23 cellular contexts compared by ENCODE assay signal in the genomic region with DNA sequence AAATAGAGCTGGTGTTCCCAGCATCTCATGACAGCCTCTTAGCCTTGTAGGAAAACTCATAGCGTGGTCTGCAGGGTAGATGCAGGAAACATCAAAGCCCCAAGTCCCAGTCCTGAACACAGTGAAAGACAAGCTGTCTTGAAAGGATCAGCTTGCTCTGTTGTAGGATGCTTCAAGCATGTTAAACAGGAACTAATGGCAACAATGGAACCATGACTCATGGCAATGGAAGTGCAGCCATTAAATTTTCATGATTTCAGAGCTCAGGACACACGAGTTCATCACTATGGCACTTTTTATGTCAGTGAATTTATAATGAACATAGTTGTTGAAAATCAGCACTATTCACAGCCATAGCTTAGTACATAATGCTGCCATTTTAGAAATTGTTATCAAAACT.
DNase-seq lines count a peak whose midpoint lies in the region; ATAC-seq and TF ChIP-seq lines count a peak whose summit lies in the region.
"Had no signal": no experiment of that assay in that cellular context is flagged by ENCODE, and none has a peak within 500 bp of the region (broad histone marks: within the 10 kb centered on the region; RNA-seq: fewer than 3 reads in every experiment).

No MANE protein-coding gene starts in this region.

- H3K18ac ChIP-seq in neuronal stem cell (ENCODE audit: low read length), result no peak overlapping the region

- H3K9me3 ChIP-seq in GM23248 (ENCODE audit: low read depth) (no peaks in the 10 kb centered on the region), PC-3 (ENCODE audit: low read length) (no peaks in the 10 kb centered on the region), neuronal stem cell (replicated peaks in 1 of 2; ENCODE audit: control insufficient read depth in 2 of 2, insufficient read depth in 1 of 2, low read depth in 1 of 2, low read length in 2 of 2) (no peaks in the 10 kb centered on the region)
- H3K9me3 ChIP-seq: Caco-2 had no signal

- no peak overlapping the region for H2AK5ac ChIP-seq in neuronal stem cell (ENCODE audit: low read depth, low read length)

- no peaks in the 10 kb centered on the region for H3K9me2 ChIP-seq in GM23248 (ENCODE audit: insufficient read depth)
- H3K9me2 ChIP-seq in PC-3 (replicated peaks; ENCODE audit: low read length), result no peaks in the 10 kb centered on the region

- CTCF ChIA-PET in PC-3 (lab: Charles Lee), result no interaction called here

- no peak overlapping the region for H4K8ac ChIP-seq in neuronal stem cell (ENCODE audit: low read depth, low read length)

- intact Hi-C loops in PC-3 (cut with micrococcal nuclease), result no loop called here

- H2BK120ac ChIP-seq in neuronal stem cell (ENCODE audit: low read depth, low read length), result no peak overlapping the region

- H3K23ac ChIP-seq in neuronal stem cell (ENCODE audit: low read depth, low read length, poor library complexity), result no peak overlapping the region

- H4K20me1 ChIP-seq in GM23248 (ENCODE audit: insufficient read depth) (no peaks in the 10 kb centered on the region), PC-3 (ENCODE audit: low read length) (no peaks in the 10 kb centered on the region)

- no peak overlapping the region for H4K91ac ChIP-seq in neuronal stem cell (ENCODE audit: low read depth, low read length, poor library complexity)

- TF ChIP-seq CTCF in PC-3 (conservative IDR thresholded peaks at IDR 0.05; ENCODE audit: low read depth, low read length) (no peak), epithelial cell of proximal tubule (conservative IDR thresholded peaks at IDR 0.05; ENCODE audit: low read depth, low read length) (no peak)

- H2AFZ ChIP-seq in GM23248 (no peak overlapping the region), PC-3 (ENCODE audit: low read length) (no peak overlapping the region), neuronal stem cell (ENCODE audit: low read length) (peak overlapping the region; percentile 55)

- H3K4me1 ChIP-seq in GM23248 (ENCODE audit: insufficient read depth), result no peaks in the 10 kb centered on the region
- H3K4me1 ChIP-seq in PC-3 (ENCODE audit: insufficient read depth, low read length), result peaks cover 4% of the 10 kb centered on the region; the same call in 1 of the 2 replicates
- peaks cover 0 to 12% of the 10 kb centered on the region in 2 donors for H3K4me1 ChIP-seq in neuronal stem cell (ENCODE audit: control insufficient read depth in 2 of 2, insufficient read depth in 1 of 2, low read depth in 1 of 2, low read length in 2 of 2)
- H3K4me1 ChIP-seq: Caco-2 had no signal

- H3K36me3 ChIP-seq in GM23248 (ENCODE audit: low read depth) (no peaks in the 10 kb centered on the region), PC-3 (ENCODE audit: low read depth, low read length) (no peaks in the 10 kb centered on the region), neuronal stem cell (replicated peaks in 1 of 2; ENCODE audit: control insufficient read depth in 2 of 2, insufficient read depth in 2 of 2, low read length in 2 of 2) (no peaks in the 10 kb centered on the region)

- H2BK5ac ChIP-seq in neuronal stem cell (ENCODE audit: low read length), result no peak overlapping the region

- H3F3A ChIP-seq in GM23248 (ENCODE audit: insufficient read depth) (no peaks in the 10 kb centered on the region), PC-3 (ENCODE audit: low read length, unreplicated experiment) (no peaks in the 10 kb centered on the region)

- H3K4me3 ChIP-seq in GM23248 (no peak overlapping the region), PC-3 (ENCODE audit: low read length) (no peak overlapping the region), epithelial cell of proximal tubule (ENCODE audit: low read depth, low read length) (no peak overlapping the region), neuronal stem cell (ENCODE audit: low read length in 2 of 2) (no peak overlapping the region)

- no peak overlapping the region for H3K4ac ChIP-seq in neuronal stem cell (ENCODE audit: low read length)

- POLR2A ChIA-PET in PC-3 (lab: Charles Lee; ENCODE audit: unreplicated experiment), result interaction anchor here (0.5 kb wide), 1 partner anchor 442 kb away, joined by 3 read pairs; no protein-coding TSS in a partner anchor

- H3K27me3 ChIP-seq in GM23248 (replicated peaks; ENCODE audit: insufficient read depth) (no peaks in the 10 kb centered on the region), PC-3 (ENCODE audit: low read length) (no peaks in the 10 kb centered on the region), neuronal stem cell (ENCODE audit: control insufficient read depth in 3 of 3, insufficient read depth in 3 of 3, low read depth in 1 of 3, low read length in 3 of 3) (no peaks in the 10 kb centered on the region)

- H3K27ac ChIP-seq in GM23248 (no peak overlapping the region), PC-3 (ENCODE audit: low read length) (no peak overlapping the region), neuronal stem cell (replicated peaks; ENCODE audit: low read length) (no peak overlapping the region)

- H3K9ac ChIP-seq in GM23248, result no peak overlapping the region
- no peak overlapping the region for H3K9ac ChIP-seq in PC-3 (ENCODE audit: low read length)
- H3K9ac ChIP-seq in neuronal stem cell (ENCODE audit: low read depth, low read length, poor library complexity), result no peak overlapping the region

- WGBS in GM23248 (ENCODE audit: low coverage in 1 of 2, low lambda C conversion rate in 2 of 2, missing lambda C conversion rate in 2 of 2), 2 experiments, result 9 to 14% methylated on average over 2 of the region's 2 CpGs
- WGBS in neuronal stem cell (ENCODE audit: extremely low coverage in 2 of 2, insufficient read length in 2 of 2, insufficient replicate concordance in 1 of 2), 2 donors, result no CpG with 5 or more reads among the region's 2 CpGs

- in situ Hi-C loops in GM23248 (cut with MboI), result no loop called here

- H3K14ac ChIP-seq in neuronal stem cell (ENCODE audit: low read length), result no peak overlapping the region

- BruUV-seq in PC-3 (replicated peaks; lab: Mats Ljungman, UMichigan), result no TSS peak

- H3K79me2 ChIP-seq in GM23248 (ENCODE audit: insufficient read depth) (no peaks in the 10 kb centered on the region), PC-3 (ENCODE audit: low read length) (no peaks in the 10 kb centered on the region)

- no peaks in the 10 kb centered on the region for H3K79me1 ChIP-seq in neuronal stem cell (ENCODE audit: low read depth, low read length)

- H2BK12ac ChIP-seq in neuronal stem cell (ENCODE audit: low read length), result no peak overlapping the region

- no peak overlapping the region for H2BK15ac ChIP-seq in neuronal stem cell (ENCODE audit: low read length)

- DNase-seq in GM23248, result peak; percentile 24
- DNase-seq in PC-3, result peak; percentile 76
- peak; percentile 20 for DNase-seq in epithelial cell of proximal tubule (ENCODE audit: low read depth)
- no peak for DNase-seq in neuronal stem cell (ENCODE audit: low spot score)
- no peak for DNase-seq in SKM-1 treated with dmso at 0.1 percent for 144 hours (lab: John Stamatoyannopoulos, UW; ENCODE audit: unreplicated experiment)
- DNase-seq in NCI-H1436 treated with DMSO at 0.1 percent for 48 hours (lab: John Stamatoyannopoulos, UW), result no peak
- no peak for DNase-seq in NCI-H526 (lab: John Stamatoyannopoulos, UW)
- DNase-seq: ACHN; Caco-2; DMS153; KBM-7; NCI-H1092 treated with DMSO at 0.1 percent for 48 hours; NCI-H1694; NCI-H2081 treated with DMSO at 0.1 percent for 48 hours; NCI-H446 treated with DMSO at 0.1 percent for 48 hours; NCI-H748 treated with DMSO at 0.1 percent for 48 hours; NK-92 treated with Interleukin-12 subunit alpha and Interleukin-12 subunit beta, amount 100 ng/mL, for 24 hours; OCI-M1; SHP77 treated with DMSO at 0.1 percent for 48 hours; T-helper 1 cell had no signal

- H3K4me2 ChIP-seq in GM23248 (ENCODE audit: unreplicated experiment) (no peak overlapping the region), PC-3 (ENCODE audit: low read length) (no peak overlapping the region), neuronal stem cell (ENCODE audit: insufficient read depth, low read length, poor library complexity, severe bottlenecking) (no peak overlapping the region)

- ATAC-seq in PC-3 (peak; percentile 85), GM19351 (IDR thresholded peaks at IDR 0.05; ENCODE audit: unreplicated experiment) (no peak)
- ATAC-seq: HepG2, SK-N-SH treated with all-trans-retinoic acid at 6 μM for 48 hours had no signal

Comparison
In these comparisons a context has a peak if more than half of its experiments do, and no peak if none do; other contexts are left out.
1. DNase-seq: peak in GM23248 (single experiment), PC-3 (single experiment) and epithelial cell of proximal tubule (single experiment); none in neuronal stem cell (single experiment), SKM-1 treated with dmso at 0.1 percent for 144 hours (single experiment), NCI-H1436 treated with DMSO at 0.1 percent for 48 hours (single experiment) and NCI-H526 (0 of 2).